ENCODE assay signal across 9 cellular contexts in the genomic region with DNA sequence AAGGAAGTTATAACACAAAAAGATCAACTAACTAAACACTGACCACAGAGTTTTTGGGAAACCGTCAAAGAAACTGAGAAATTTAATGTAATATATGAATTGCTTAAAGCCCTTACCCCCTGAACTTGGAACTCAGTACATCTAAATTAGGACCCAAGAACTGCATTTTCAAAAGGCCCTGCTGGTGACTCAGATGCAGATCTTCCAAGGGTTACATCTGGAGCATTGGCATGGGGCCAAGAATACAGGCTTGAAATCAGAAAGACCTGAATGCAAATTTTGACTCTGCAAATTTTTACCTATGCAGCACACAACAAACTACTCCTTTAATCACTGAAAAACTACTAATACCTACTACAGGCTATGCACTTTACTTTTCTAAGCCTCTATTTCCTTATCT.
DNase-seq lines count a peak whose midpoint lies in the region; ATAC-seq and TF ChIP-seq lines count a peak whose summit lies in the region.
"Had no signal": no experiment of that assay in that cellular context is flagged by ENCODE, and none has a peak within 500 bp of the region (broad histone marks: within the 10 kb centered on the region; RNA-seq: fewer than 3 reads in every experiment).

No MANE protein-coding gene starts in this region.

- ATAC-seq in GM19351 (IDR thresholded peaks at IDR 0.05; ENCODE audit: unreplicated experiment) (peak; percentile 63), HG03108 (IDR thresholded peaks at IDR 0.05; ENCODE audit: unreplicated experiment) (no peak), GM21423 (IDR thresholded peaks at IDR 0.05; ENCODE audit: unreplicated experiment) (no peak)

- no peak for TF ChIP-seq CTCF in GM10266 (IDR thresholded peaks at IDR 0.05; ENCODE audit: control insufficient read depth, insufficient read depth, low read depth, missing control alignments)

- DNase-seq in AG08395 (ENCODE audit: low spot score) (peak; percentile 69), NCI-H69 (lab: John Stamatoyannopoulos, UW) (peak; percentile 80), fibroblast of the conjunctiva (ENCODE audit: low read depth) (peak; percentile 82), GM10266 (ENCODE audit: extremely low spot score) (no peak), NCI-H1092 (lab: John Stamatoyannopoulos, UW) (no peak)
- DNase-seq: activated B cell treated with CpG ODN at 0.5 μM for 24 hours had no signal

Comparison
In these comparisons a context has a peak if more than half of its experiments do, and no peak if none do; other contexts are left out.
1. DNase-seq: peak in AG08395 (single experiment), NCI-H69 (single experiment) and fibroblast of the conjunctiva (single experiment); none in GM10266 (single experiment) and NCI-H1092 (single experiment).